Comparison of ENCODE assay signal across 18 cellular contexts in the genomic region with DNA sequence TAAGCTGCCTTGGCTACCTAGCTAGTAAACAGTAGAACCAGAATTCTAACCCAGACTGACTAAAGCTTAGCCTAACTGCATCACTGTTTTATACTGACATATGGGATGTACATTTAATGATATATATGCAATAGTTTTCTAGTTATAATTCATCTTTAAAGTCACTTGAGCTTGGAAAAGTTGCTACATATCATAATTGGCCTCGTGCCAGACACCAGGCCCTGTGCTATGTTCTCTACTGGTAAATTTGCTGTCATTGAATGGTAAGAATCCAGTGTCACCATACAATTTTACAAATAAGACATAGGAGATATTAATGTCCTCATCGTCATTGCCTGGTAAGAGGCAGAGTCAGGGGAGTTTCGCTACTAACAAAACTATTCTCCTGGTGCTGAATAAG.
"Had no signal": no experiment of that assay in that cellular context is flagged by ENCODE, and none has a peak within 500 bp of the region (broad histone marks: within the 10 kb centered on the region; RNA-seq: fewer than 3 reads in every experiment).

No MANE protein-coding gene starts in this region.

- H3K27ac ChIP-seq: lower lobe of right lung, right lobe of liver, skin epidermis, stomach, suprapubic skin, tibial nerve had no signal

- ATAC-seq: left lobe of liver; lower lobe of right lung; right lobe of liver; stimulated activated memory B cell treated with anti-CD40 and anti-IgM and Interleukin-4, amounts not matched to agents 10 μg/mL and 1 μg/mL and 100 μg/mL, for 72 hours; WTC11 had no signal

- H3K4me1 ChIP-seq: lower lobe of right lung, suprapubic skin, tibial nerve had no signal

- H3K4me3 ChIP-seq: lower lobe of right lung, right lobe of liver, skin epidermis, stomach, suprapubic skin, tibial nerve had no signal

- H3K9me3 ChIP-seq: lower lobe of right lung, right lobe of liver, stomach, suprapubic skin, tibial nerve had no signal

- DNase-seq: activated gamma-delta T cell treated with Interleukin-2 at 50 U/mL for 16 hours; activated T-cell treated with anti-CD3 and anti-CD28 coated beads, Interleukin-2, amount 50 U/mL, for 1 hour; aorta; effector CD8-positive, alpha-beta T cell; foreskin melanocyte; immature natural killer cell; lower lobe of right lung; naive B cell; occipital lobe; right lobe of liver; stimulated activated CD4-positive, alpha-beta T cell treated with anti-CD3 and anti-CD28 coated beads, Interleukin-1b, Interleukin-23, amount 100 ng/mL, for 48 hours; stomach had no signal

- H3K27me3 ChIP-seq: right lobe of liver, stomach, suprapubic skin, tibial nerve had no signal

- H3K36me3 ChIP-seq: lower lobe of right lung, right lobe of liver, stomach, suprapubic skin, tibial nerve had no signal
